In genomic region chr7:30984359-30985107, GRCh38 we compare ENCODE assay signal across 10 cellular contexts. TPM values are rescaled to one million over a fixed set of nuclear protein-coding genes. Genes with fewer than 3 reads are reported as not detected.
A peak's percentile ranks its signal among the peaks of the same experiment; 100 is the strongest.
DNase-seq lines count a peak whose midpoint lies in the region; ATAC-seq and TF ChIP-seq lines count a peak whose summit lies in the region.
"Had no signal": no experiment of that assay in that cellular context is flagged by ENCODE, and none has a peak within 500 bp of the region (broad histone marks: within the 10 kb centered on the region; RNA-seq: fewer than 3 reads in every experiment).

No MANE protein-coding gene starts in this region.

- H3K27me3 ChIP-seq in ascending aorta, result no peaks in the 10 kb centered on the region
- H3K27me3 ChIP-seq: body of pancreas had no signal

- no peak for ATAC-seq in GM18505 (IDR thresholded peaks at IDR 0.05; ENCODE audit: unreplicated experiment)
- no peak for ATAC-seq in GM18520 (IDR thresholded peaks at IDR 0.05; ENCODE audit: unreplicated experiment)

- no peak for TF ChIP-seq CTCF in AG10803 (conservative IDR thresholded peaks at IDR 0.05; ENCODE audit: low read length)
- TF ChIP-seq CTCF in HFFc6 (IDR thresholded peaks at IDR 0.05), result no peak
- TF ChIP-seq CTCF in ascending aorta (IDR thresholded peaks at IDR 0.05), result no peak

- no peaks in the 10 kb centered on the region for H3K9me3 ChIP-seq in ascending aorta
- H3K9me3 ChIP-seq: body of pancreas had no signal

- TF ChIP-seq POLR2A in GM18505 (IDR thresholded peaks at IDR 0.05; ENCODE audit: borderline replicate concordance, extremely low read depth, insufficient read depth, insufficient read length), result no peak

- H3K36me3 Mint-ChIP-seq in HFFc6 (ENCODE audit: low read depth), result no peaks in the 10 kb centered on the region

- H3K4me3 Mint-ChIP-seq in HFFc6, result no peak overlapping the region

- H3K27me3 Mint-ChIP-seq in HFFc6 (ENCODE audit: insufficient read depth), result peaks cover 21% of the 10 kb centered on the region

- no peak overlapping the region for H3K27ac Mint-ChIP-seq in HFFc6

- peak overlapping the region; percentile 57 to 65 for H3K27ac ChIP-seq in ascending aorta
- H3K27ac ChIP-seq: body of pancreas had no signal

- intact Hi-C loops in ascending aorta (cut with DNase I), result no loop called here

- peaks cover 4% of the 10 kb centered on the region; the same call in 1 of the 2 replicates for H3K4me1 Mint-ChIP-seq in HFFc6 (ENCODE audit: low read depth)

- H3K4me3 ChIP-seq in AG10803 (ENCODE audit: low read length), result no peak overlapping the region
- H3K4me3 ChIP-seq in ascending aorta, result peak overlapping the region in 1 of 2 donors; percentile 62
- H3K4me3 ChIP-seq: body of pancreas had no signal

- H3K36me3 ChIP-seq in ascending aorta, result no peaks in the 10 kb centered on the region

- H3K4me1 ChIP-seq in ascending aorta, result peaks cover 0 to 18% of the 10 kb centered on the region in 2 donors

- peak; percentile 56 for DNase-seq in AG10803 (ENCODE audit: low read depth)
- peak; percentile 41 for DNase-seq in HFFc6
- DNase-seq in ascending aorta (ENCODE audit: low spot score in 2 of 2), result peak in 1 of 2 donors; percentile 76
- DNase-seq in iPS-NIHi7 (ENCODE audit: extremely low spot score), result peak; percentile 73
- no peak for DNase-seq in DMS79 treated with DMSO at 0.1 percent for 48 hours (lab: John Stamatoyannopoulos, UW)
- DNase-seq in activated effector memory CD4-positive, alpha-beta T cell treated with Interleukin-2 at 50 U/mL for 16 hours, result no peak

- H3K9me3 Mint-ChIP-seq in HFFc6, result no peaks in the 10 kb centered on the region

RNA-seq across cellular contexts. Expression of gene GHRHR, which starts 20.8 kb away (rescaled TPM):
- total RNA-seq in HFFc6 (2021; fragmentation: NEBNext Ultra II Directional; extraction: Animal tissue kit (Norgen Biotek cat#: 25700)), result not detected
- total RNA-seq in ascending aorta, result not detected
- total RNA-seq: body of pancreas, urinary bladder had no signal

Comparison
In these comparisons a context has a peak if more than half of its experiments do, and no peak if none do; other contexts are left out.
1. DNase-seq: peak in AG10803 (single experiment), HFFc6 (single experiment) and iPS-NIHi7 (single experiment); none in DMS79 treated with DMSO at 0.1 percent for 48 hours (single experiment) and activated effector memory CD4-positive, alpha-beta T cell treated with Interleukin-2 at 50 U/mL for 16 hours (single experiment).